ENCODE assay signal across 11 cellular contexts in genomic region chr2:10344105-10345066, GRCh38. TPM values are rescaled to one million over a fixed set of nuclear protein-coding genes. Genes with fewer than 3 reads are reported as not detected.
A peak's percentile ranks its signal among the peaks of the same experiment; 100 is the strongest.
DNase-seq lines count a peak whose midpoint lies in the region; ATAC-seq and TF ChIP-seq lines count a peak whose summit lies in the region.
"Had no signal": no experiment of that assay in that cellular context is flagged by ENCODE, and none has a peak within 500 bp of the region (broad histone marks: within the 10 kb centered on the region; RNA-seq: fewer than 3 reads in every experiment).

No MANE protein-coding gene starts in this region.

- no peaks in the 10 kb centered on the region for H3K36me3 Mint-ChIP-seq in activated T-cell treated with anti-CD3 and anti-CD28 coated beads, Interleukin-2, amount 50 U/mL, for 72 hours (ENCODE audit: insufficient read depth in 2 of 2)
- H3K36me3 Mint-ChIP-seq in chondrocyte (ENCODE audit: low read depth): no peaks in the 10 kb centered on the region
- peaks cover 0 to 4% of the 10 kb centered on the region in 2 donors for H3K36me3 Mint-ChIP-seq in stimulated activated naive B cell treated with anti-CD40 and anti-IgM and Interleukin-4, amounts not matched to agents 10 μg/mL and 1 μg/mL and 100 μg/mL, for 72 hours

- H3K9me3 Mint-ChIP-seq in activated T-cell treated with anti-CD3 and anti-CD28 coated beads, Interleukin-2, amount 50 U/mL, for 72 hours: no peaks in the 10 kb centered on the region
- H3K9me3 Mint-ChIP-seq in chondrocyte (ENCODE audit: low read depth): no peaks in the 10 kb centered on the region
- no peaks in the 10 kb centered on the region for H3K9me3 Mint-ChIP-seq in stimulated activated naive B cell treated with anti-CD40 and anti-IgM and Interleukin-4, amounts not matched to agents 10 μg/mL and 1 μg/mL and 100 μg/mL, for 72 hours

- H3K4me1 ChIP-seq in HAP-1: no peaks in the 10 kb centered on the region

- in situ Hi-C loops in HAP-1 (cut with MboI; ENCODE audit: low sequenced_read_pairs): no loop called here

- peak overlapping the region; percentile 17 for H3K27ac Mint-ChIP-seq in activated T-cell treated with anti-CD3 and anti-CD28 coated beads, Interleukin-2, amount 50 U/mL, for 72 hours
- H3K27ac Mint-ChIP-seq in chondrocyte (ENCODE audit: unreplicated experiment): peak overlapping the region; percentile 77
- H3K27ac Mint-ChIP-seq in stimulated activated naive B cell treated with anti-CD40 and anti-IgM and Interleukin-4, amounts not matched to agents 10 μg/mL and 1 μg/mL and 100 μg/mL, for 72 hours: peak overlapping the region; percentile 6

- no peaks in the 10 kb centered on the region for H3K36me3 ChIP-seq in HAP-1 (replicated peaks)

- H3K27me3 Mint-ChIP-seq in activated T-cell treated with anti-CD3 and anti-CD28 coated beads, Interleukin-2, amount 50 U/mL, for 72 hours (ENCODE audit: low read depth): no peaks in the 10 kb centered on the region
- no peaks in the 10 kb centered on the region for H3K27me3 Mint-ChIP-seq in chondrocyte (ENCODE audit: low read depth)
- H3K27me3 Mint-ChIP-seq in stimulated activated naive B cell treated with anti-CD40 and anti-IgM and Interleukin-4, amounts not matched to agents 10 μg/mL and 1 μg/mL and 100 μg/mL, for 72 hours: no peaks in the 10 kb centered on the region

- H3K4me3 Mint-ChIP-seq in activated T-cell treated with anti-CD3 and anti-CD28 coated beads, Interleukin-2, amount 50 U/mL, for 72 hours: no peak overlapping the region
- H3K4me3 Mint-ChIP-seq in chondrocyte (ENCODE audit: unreplicated experiment): no peak overlapping the region
- no peak overlapping the region for H3K4me3 Mint-ChIP-seq in stimulated activated naive B cell treated with anti-CD40 and anti-IgM and Interleukin-4, amounts not matched to agents 10 μg/mL and 1 μg/mL and 100 μg/mL, for 72 hours

- peaks cover 46% of the 10 kb centered on the region for H3K4me1 Mint-ChIP-seq in activated T-cell treated with anti-CD3 and anti-CD28 coated beads, Interleukin-2, amount 50 U/mL, for 72 hours (ENCODE audit: low read depth)
- H3K4me1 Mint-ChIP-seq in chondrocyte (ENCODE audit: low read depth): peaks cover 41% of the 10 kb centered on the region
- peaks cover 35 to 69% of the 10 kb centered on the region in 2 donors for H3K4me1 Mint-ChIP-seq in stimulated activated naive B cell treated with anti-CD40 and anti-IgM and Interleukin-4, amounts not matched to agents 10 μg/mL and 1 μg/mL and 100 μg/mL, for 72 hours

- DNase-seq in activated T-cell treated with anti-CD3 and anti-CD28 coated beads, Interleukin-2, amount 50 U/mL, for 72 hours: no peak
- DNase-seq in activated T-cell treated with anti-CD3 and anti-CD28 coated beads for 4 hours (no peak), NCI-H82 treated with DMSO at 0.1 percent for 48 hours (lab: John Stamatoyannopoulos, UW; ENCODE audit: unreplicated experiment) (peak; percentile 89), chondrocyte (ENCODE audit: low spot score) (peak; percentile 57), COR-L47 (lab: John Stamatoyannopoulos, UW) (no peak), HAP-1 (ENCODE audit: low spot score in 2 of 2) (no peak)
- no peak for DNase-seq in stimulated activated naive B cell treated with anti-CD40 and anti-IgM and Interleukin-4, amounts not matched to agents 10 μg/mL and 1 μg/mL and 100 μg/mL, for 72 hours
- DNase-seq: NCI-H1105 treated with DMSO at 0.1 percent for 48 hours, Right ventricle myocardium superior, small intestine had no signal

- ATAC-seq in activated T-cell treated with anti-CD3 and anti-CD28 coated beads, Interleukin-2, amount 50 U/mL, for 72 hours (replicated peaks in 1 of 2): no peak
- peak; percentile 41 to 53 for ATAC-seq in stimulated activated naive B cell treated with anti-CD40 and anti-IgM and Interleukin-4, amounts not matched to agents 10 μg/mL and 1 μg/mL and 100 μg/mL, for 72 hours (replicated peaks)
- ATAC-seq in HG03378 (IDR thresholded peaks at IDR 0.05; ENCODE audit: unreplicated experiment): no peak

- no peaks in the 10 kb centered on the region for H3K9me3 ChIP-seq in HAP-1

- H3K4me3 ChIP-seq in HAP-1: no peak overlapping the region

- H3K27me3 ChIP-seq in HAP-1 (ENCODE audit: low read depth): no peaks in the 10 kb centered on the region

- TF ChIP-seq CTCF in chondrocyte (IDR thresholded peaks at IDR 0.05): no peak

RNA-seq across cellular contexts. Expression of gene HPCAL1, which starts 41.7 kb away (rescaled TPM):
- total RNA-seq in activated T-cell treated with anti-CD3 and anti-CD28 coated beads, Interleukin-2, amount 50 U/mL, for 72 hours: 10 to 100 TPM; 43.9 to 52.0 TPM
- 18.7 to 44.0 TPM (median 19.3 TPM) in 3 replicates for total RNA-seq in chondrocyte

Comparison
In these comparisons a context has a peak if more than half of its experiments do, and no peak if none do; other contexts are left out.
1. ATAC-seq: peak in stimulated activated naive B cell treated with anti-CD40 and anti-IgM and Interleukin-4, amounts not matched to agents 10 μg/mL and 1 μg/mL and 100 μg/mL, for 72 hours (2 of 2); none in activated T-cell treated with anti-CD3 and anti-CD28 coated beads, Interleukin-2, amount 50 U/mL, for 72 hours (0 of 2) and HG03378 (single experiment).
2. DNase-seq: peak in NCI-H82 treated with DMSO at 0.1 percent for 48 hours (single experiment) and chondrocyte (single experiment); none in activated T-cell treated with anti-CD3 and anti-CD28 coated beads, Interleukin-2, amount 50 U/mL, for 72 hours (0 of 2), activated T-cell treated with anti-CD3 and anti-CD28 coated beads for 4 hours (single experiment), stimulated activated naive B cell treated with anti-CD40 and anti-IgM and Interleukin-4, amounts not matched to agents 10 μg/mL and 1 μg/mL and 100 μg/mL, for 72 hours (single experiment), COR-L47 (single experiment) and HAP-1 (0 of 2).
3. H3K27ac Mint-ChIP-seq: peak in every context shown above with its lines; median percentile 77 in chondrocyte; 17 in activated T-cell treated with anti-CD3 and anti-CD28 coated beads, Interleukin-2, amount 50 U/mL, for 72 hours; 6 in stimulated activated naive B cell treated with anti-CD40 and anti-IgM and Interleukin-4, amounts not matched to agents 10 μg/mL and 1 μg/mL and 100 μg/mL, for 72 hours.